9 cellular contexts compared by ENCODE assay signal in genomic region chr3:58434990-58435389, GRCh38. TPM values are rescaled to one million over a fixed set of nuclear protein-coding genes. Genes with fewer than 3 reads are reported as not detected.
DNase-seq lines count a peak whose midpoint lies in the region; ATAC-seq and TF ChIP-seq lines count a peak whose summit lies in the region.
"Had no signal": no experiment of that assay in that cellular context is flagged by ENCODE, and none has a peak within 500 bp of the region (broad histone marks: within the 10 kb centered on the region; RNA-seq: fewer than 3 reads in every experiment).

No MANE protein-coding gene starts in this region.

- H3K4me3 ChIP-seq in fibroblast of the aortic adventitia (ENCODE audit: low read depth, low read length), result no peak overlapping the region
- H3K4me3 ChIP-seq in rectal smooth muscle tissue (ENCODE audit: low read length), result no peak overlapping the region
- no peak overlapping the region for H3K4me3 ChIP-seq in uterus
- H3K4me3 ChIP-seq: GM12878 had no signal

- POLR2A ChIA-PET in RWPE1 (lab: Yijun Ruan, JAX; ENCODE audit: low non-redundant PET), result no interaction called here

- H3K4me1 ChIP-seq in rectal smooth muscle tissue (ENCODE audit: control insufficient read depth, insufficient read depth, low read length), result peaks cover 11% of the 10 kb centered on the region
- H3K4me1 ChIP-seq in uterus, result peaks cover 7 to 11% of the 10 kb centered on the region in 2 donors

- H3K36me3 ChIP-seq in rectal smooth muscle tissue (ENCODE audit: control insufficient read depth, insufficient read depth, low read length), result peaks cover 5% of the 10 kb centered on the region
- no peaks in the 10 kb centered on the region for H3K36me3 ChIP-seq in uterus

- H3K9me3 ChIP-seq in uterus, result no peaks in the 10 kb centered on the region

- no peak overlapping the region for H3K9ac ChIP-seq in rectal smooth muscle tissue (ENCODE audit: low read length)

- TF ChIP-seq POLR2A in uterus (IDR thresholded peaks at IDR 0.05), result no peak

- no peaks in the 10 kb centered on the region for H3K27me3 ChIP-seq in rectal smooth muscle tissue (ENCODE audit: control insufficient read depth, insufficient read depth, low read length)
- H3K27me3 ChIP-seq in uterus, result no peaks in the 10 kb centered on the region

- peak; percentile 91 for DNase-seq in EL
- DNase-seq in RWPE1 (ENCODE audit: low spot score), result peak; percentile 75
- peak; percentile 86 for DNase-seq in fibroblast of the aortic adventitia (ENCODE audit: low read depth)
- DNase-seq in uterus, result no peak
- no peak for DNase-seq in stimulated activated naive CD4-positive, alpha-beta T cell (lab: John Stamatoyannopoulos, UW)
- no peak for DNase-seq in NOMO-1 treated with DMSO at 0.1 percent for 48 hours (lab: John Stamatoyannopoulos, UW; ENCODE audit: unreplicated experiment)

- CTCF ChIA-PET in RWPE1 (lab: Yijun Ruan, JAX), result interaction anchor here (0.5 to 0.6 kb wide), 2 partner anchors 65 to 426 kb away, joined by 3 read pairs; no protein-coding TSS in a partner anchor

- ATAC-seq in GM18870 (IDR thresholded peaks at IDR 0.05; ENCODE audit: unreplicated experiment), result no peak
- ATAC-seq: GM12878 had no signal

- intact Hi-C loops in uterus (cut with DNase I; ENCODE audit: low total_unique reads), result no loop called here

- TF ChIP-seq CTCF in RWPE1 (conservative IDR thresholded peaks at IDR 0.05; ENCODE audit: low read depth) (no peak), fibroblast of the aortic adventitia (IDR thresholded peaks at IDR 0.05; ENCODE audit: insufficient read depth, low read length) (no peak), uterus (IDR thresholded peaks at IDR 0.05) (no peak)

- peak overlapping the region; percentile 82 for H3K27ac ChIP-seq in RWPE1
- H3K27ac ChIP-seq in rectal smooth muscle tissue (ENCODE audit: low read depth, low read length), result peak overlapping the region; percentile 33
- H3K27ac ChIP-seq in uterus, result peak overlapping the region in 1 of 2 donors; percentile 94

RNA-seq across cellular contexts. Expression of gene PDHB, which starts 1.4 kb away (rescaled TPM):
- total RNA-seq in fibroblast of the aortic adventitia (ENCODE audit: low replicate concordance), result 75.4 and 82.3 TPM in 2 replicates
- 100 to 1,000 TPM in 1 of 4 donors, 10 to 100 TPM in 3; 40.9 to 100 (median 49.7) TPM for total RNA-seq in uterus

RNA-seq across cellular contexts. Expression of gene KCTD6, which starts 56.9 kb away (rescaled TPM):
- total RNA-seq in fibroblast of the aortic adventitia (ENCODE audit: low replicate concordance), result 17.8 and 17.9 TPM in 2 replicates
- total RNA-seq in uterus, result 10 to 100 TPM; 21.0 to 27.4 (median 24.3) TPM

Comparison
In these comparisons a context has a peak if more than half of its experiments do, and no peak if none do; other contexts are left out.
1. DNase-seq: peak in EL (single experiment), RWPE1 (single experiment) and fibroblast of the aortic adventitia (single experiment); none in uterus (0 of 2), stimulated activated naive CD4-positive, alpha-beta T cell (0 of 6) and NOMO-1 treated with DMSO at 0.1 percent for 48 hours (single experiment).